20 cellular contexts compared by ENCODE assay signal in the genomic region with DNA sequence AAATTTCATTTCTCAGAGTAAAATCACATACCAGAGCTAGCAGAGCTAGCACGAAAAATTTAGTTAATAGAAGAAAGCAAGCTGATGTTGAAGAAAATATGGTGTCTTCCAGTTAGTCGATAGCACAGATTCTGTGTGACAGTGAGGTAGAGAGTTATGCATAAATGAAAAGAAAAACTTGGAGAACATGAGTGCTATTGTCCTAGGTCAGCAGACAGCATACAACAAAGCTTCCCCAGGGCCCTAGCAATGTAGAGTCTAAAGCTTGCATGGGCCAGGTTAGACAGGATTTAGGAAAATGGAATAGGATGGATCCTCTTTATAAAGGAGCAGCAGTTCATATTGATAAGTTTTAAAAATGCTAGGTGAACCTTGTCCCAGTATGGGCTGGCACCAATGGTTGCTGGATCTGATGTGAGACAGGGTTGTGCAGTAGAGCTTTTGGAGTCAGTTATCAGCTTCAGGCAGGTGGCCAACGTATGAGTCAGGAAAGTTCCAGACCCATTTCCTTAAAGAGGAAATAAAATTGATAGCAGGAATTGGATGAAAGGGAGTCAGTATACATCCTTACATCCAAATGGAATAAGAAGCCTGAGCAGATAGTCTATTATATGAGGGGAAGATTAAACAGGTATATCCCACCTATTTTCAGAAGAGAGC.
DNase-seq lines count a peak whose midpoint lies in the region; TF ChIP-seq lines count a peak whose summit lies in the region.
"Had no signal": no experiment of that assay in that cellular context is flagged by ENCODE, and none has a peak within 500 bp of the region (broad histone marks: within the 10 kb centered on the region; RNA-seq: fewer than 3 reads in every experiment).

No MANE protein-coding gene starts in this region.

- peak; percentile 47 for DNase-seq in A172 (ENCODE audit: low spot score)
- peak; percentile 19 for DNase-seq in HT-29 (ENCODE audit: low spot score)
- peak; percentile 39 for DNase-seq in astrocyte of the hippocampus (ENCODE audit: low read depth, low spot score)
- DNase-seq in iris pigment epithelial cell (ENCODE audit: low read depth) = peak; percentile 6
- no peak for DNase-seq in activated CD8-positive, alpha-beta memory T cell treated with anti-CD3 and anti-CD28 coated beads for 24 hours
- no peak for DNase-seq in NCI-H748 (lab: John Stamatoyannopoulos, UW; ENCODE audit: unreplicated experiment)
- no peak for DNase-seq in 8988T
- no peak for DNase-seq in nephron progenitor cell
- DNase-seq: activated CD4-positive, alpha-beta T cell treated with anti-CD3 and anti-CD28 coated beads, Interleukin-2, amount 50 U/mL, for 1 hour; activated CD8-positive, alpha-beta memory T cell treated with anti-CD3 and anti-CD28 coated beads, Interleukin-2, amount 50 U/mL, for 48 hours; activated gamma-delta T cell; CD4-positive, CD25-positive, alpha-beta regulatory T cell; DMS153; NCI-H1694 treated with DMSO at 0.1 percent for 48 hours; NCI-H69; nucleus accumbens; SJCRH30; uterus had no signal

- H3K4me3 Mint-ChIP-seq in nephron progenitor cell = no peak overlapping the region
- H3K4me3 Mint-ChIP-seq: CD4-positive, CD25-positive, alpha-beta regulatory T cell; central memory CD8-positive, alpha-beta T cell; IgD-negative memory B cell had no signal

- no peaks in the 10 kb centered on the region for H3K27me3 Mint-ChIP-seq in nephron progenitor cell (ENCODE audit: low read depth, poor library complexity)
- H3K27me3 Mint-ChIP-seq: CD4-positive, CD25-positive, alpha-beta regulatory T cell; central memory CD8-positive, alpha-beta T cell; IgD-negative memory B cell had no signal

- H3K9me3 Mint-ChIP-seq in nephron progenitor cell = no peaks in the 10 kb centered on the region

- H3K27ac Mint-ChIP-seq in nephron progenitor cell = no peak overlapping the region
- H3K27ac Mint-ChIP-seq: IgD-negative memory B cell had no signal

- no peaks in the 10 kb centered on the region for H3K36me3 Mint-ChIP-seq in nephron progenitor cell (ENCODE audit: low read depth)
- H3K36me3 Mint-ChIP-seq: CD4-positive, CD25-positive, alpha-beta regulatory T cell; IgD-negative memory B cell had no signal

- TF ChIP-seq CTCF in nephron progenitor cell (IDR thresholded peaks at IDR 0.05) = no peak

- H3K4me1 Mint-ChIP-seq in nephron progenitor cell = no peaks in the 10 kb centered on the region
- H3K4me1 Mint-ChIP-seq: CD4-positive, CD25-positive, alpha-beta regulatory T cell; central memory CD8-positive, alpha-beta T cell; IgD-negative memory B cell had no signal

Comparison
In these comparisons a context has a peak if more than half of its experiments do, and no peak if none do; other contexts are left out.
1. DNase-seq: peak in A172 (single experiment), HT-29 (single experiment), astrocyte of the hippocampus (single experiment) and iris pigment epithelial cell (single experiment); none in activated CD8-positive, alpha-beta memory T cell treated with anti-CD3 and anti-CD28 coated beads for 24 hours (single experiment), NCI-H748 (single experiment), 8988T (single experiment) and nephron progenitor cell (single experiment).